ENCODE assay signal across 27 cellular contexts in genomic region chr20:48704761-48705160, GRCh38.
DNase-seq lines count a peak whose midpoint lies in the region; ATAC-seq, FAIRE-seq and TF ChIP-seq lines count a peak whose summit lies in the region.
"Had no signal": no experiment of that assay in that cellular context is flagged by ENCODE, and none has a peak within 500 bp of the region (broad histone marks: within the 10 kb centered on the region; RNA-seq: fewer than 3 reads in every experiment).

No MANE protein-coding gene starts in this region.

- no peak overlapping the region for H2AFZ ChIP-seq in K562 (ENCODE audit: low read depth, low read length)
- H2AFZ ChIP-seq in HepG2 (ENCODE audit: low read length): no peak overlapping the region

- H3K27ac Mint-ChIP-seq in natural killer cell: peak overlapping the region; percentile 81 to 90

- peak; percentile 26 for DNase-seq in NCI-H146 (lab: John Stamatoyannopoulos, UW)
- DNase-seq in NCI-H146 treated with DMSO at 0.1 percent for 48 hours (lab: John Stamatoyannopoulos, UW; ENCODE audit: unreplicated experiment): no peak
- no peak for DNase-seq in K562 (ENCODE audit: extremely low read depth in 1 of 4, low spot score in 3 of 4)
- no peak for DNase-seq in natural killer cell
- peak; percentile 72 for DNase-seq in testis
- no peak for DNase-seq in HepG2 (ENCODE audit: low spot score)
- no peak for DNase-seq in GM13976 (ENCODE audit: low spot score)
- DNase-seq: activated CD4-positive, alpha-beta T cell treated with anti-CD3 and anti-CD28 coated beads, Interleukin-2, amount 10 ng/mL, durations not matched to agents 24 days and 14 days; AML-193; central memory CD4-positive, alpha-beta T cell; dermis blood vessel endothelial cell; H7; islet precursor cell; left ventricle myocardium superior; NCI-H187; NCI-H2171; NCI-H524; nucleus accumbens; PC-3 had no signal

- no peaks in the 10 kb centered on the region for H3K27me3 Mint-ChIP-seq in natural killer cell (ENCODE audit: low read depth in 2 of 2)
- H3K27me3 Mint-ChIP-seq: activated CD4-positive, alpha-beta T cell treated with anti-CD3 and anti-CD28 coated beads, Interleukin-2, amount 10 ng/mL, durations not matched to agents 24 days and 14 days; activated naive CD8-positive, alpha-beta T cell had no signal

- CTCF ChIA-PET in K562 (lab: Yijun Ruan, JAX; ENCODE audit: low intra/inter-chr PET ratio): no interaction called here
- CTCF ChIA-PET in HepG2 (lab: Yijun Ruan, JAX; ENCODE audit: low intra/inter-chr PET ratio, low total read pairs): no interaction called here

- H3K27ac ChIP-seq in K562 (ENCODE audit: extremely low read depth, low read depth, low read length) (no peak overlapping the region), testis (no peak overlapping the region), HepG2 (ENCODE audit: extremely low read length, insufficient read depth, low read length) (no peak overlapping the region)
- H3K27ac ChIP-seq: 22Rv1 had no signal

- ATAC-seq in K562: no peak
- ATAC-seq in natural killer cell: no peak
- no peak for ATAC-seq in HepG2
- ATAC-seq in HG03108 (IDR thresholded peaks at IDR 0.05; ENCODE audit: unreplicated experiment): no peak
- ATAC-seq: left ventricle myocardium superior, PC-3, SK-N-SH treated with all-trans-retinoic acid at 6 μM for 48 hours had no signal

- FAIRE-seq in K562 (lab: Jason Lieb, UNC) (no peak), HepG2 (lab: Jason Lieb, UNC) (no peak)
- FAIRE-seq: endothelial cell of umbilical vein, urothelium cell line had no signal

- H3K4me3 ChIP-seq in K562: no peak overlapping the region
- H3K4me3 ChIP-seq in testis: no peak overlapping the region
- H3K4me3 ChIP-seq in HepG2 (replicated peaks in 1 of 3; ENCODE audit: insufficient read depth in 1 of 3, low read depth in 2 of 3, low read length in 3 of 3): no peak overlapping the region
- H3K4me3 ChIP-seq: skin epidermis had no signal

- no peaks in the 10 kb centered on the region for H3K36me3 ChIP-seq in K562 (ENCODE audit: control insufficient read depth, insufficient read depth, low read length)
- H3K36me3 ChIP-seq in testis (ENCODE audit: low read depth, missing control alignments): no peaks in the 10 kb centered on the region
- no peaks in the 10 kb centered on the region for H3K36me3 ChIP-seq in HepG2 (replicated peaks in 1 of 2; ENCODE audit: control insufficient read depth in 1 of 2, insufficient read depth in 2 of 2, low read length in 2 of 2)

- H3K79me2 ChIP-seq in K562 (ENCODE audit: control insufficient read depth, insufficient read depth, low read length): no peaks in the 10 kb centered on the region
- no peaks in the 10 kb centered on the region for H3K79me2 ChIP-seq in HepG2 (ENCODE audit: insufficient read depth, low read length)

- H3K9me1 ChIP-seq in K562 (ENCODE audit: control insufficient read depth, insufficient read depth, low read length): no peaks in the 10 kb centered on the region

- no peak for TF ChIP-seq CTCF in K562 (IDR thresholded peaks at IDR 0.05 in 2 of 3, conservative IDR thresholded peaks at IDR 0.05 in 1 of 3; ENCODE audit: insufficient read depth in 2 of 3, low read depth in 1 of 3, low read length in 3 of 3)
- no peak for TF ChIP-seq CTCF in natural killer cell (IDR thresholded peaks at IDR 0.05)
- TF ChIP-seq CTCF in testis (IDR thresholded peaks at IDR 0.05): no peak
- no peak for TF ChIP-seq CTCF in HepG2 (CRISPR knock-in tag; IDR thresholded peaks at IDR 0.05)
- no peak for TF ChIP-seq CTCF in GM13976 (IDR thresholded peaks at IDR 0.05; ENCODE audit: borderline replicate concordance, control extremely low read depth, extremely low read depth, insufficient read depth, missing control alignments)

- H3K9ac ChIP-seq in K562 (ENCODE audit: insufficient read depth in 1 of 2, low read depth in 2 of 2, low read length in 2 of 2): no peak overlapping the region; a peak in 1 of 4 replicates
- H3K9ac ChIP-seq in HepG2 (ENCODE audit: insufficient read depth, low read depth, low read length): no peak overlapping the region

- TF ChIP-seq POLR2A in K562 (conservative IDR thresholded peaks at IDR 0.05) (no peak), testis (IDR thresholded peaks at IDR 0.05) (no peak), HepG2 (IDR thresholded peaks at IDR 0.05; ENCODE audit: insufficient read depth in 1 of 2, low read depth in 2 of 2, low read length in 2 of 2) (no peak)

- H3K4me3 Mint-ChIP-seq in natural killer cell: no peak overlapping the region
- H3K4me3 Mint-ChIP-seq: activated CD4-positive, alpha-beta T cell treated with anti-CD3 and anti-CD28 coated beads, Interleukin-2, amount 10 ng/mL, durations not matched to agents 24 days and 14 days; activated naive CD8-positive, alpha-beta T cell had no signal

- no TSS peak for BruUV-seq in K562 (replicated peaks; lab: Mats Ljungman, UMichigan)
- no TSS peak for BruUV-seq in HepG2 (replicated peaks; lab: Mats Ljungman, UMichigan)

- H3K4me2 ChIP-seq in K562 (ENCODE audit: insufficient read depth, low read length) (no peak overlapping the region), HepG2 (ENCODE audit: low read depth, low read length) (no peak overlapping the region)

- H3K4me1 ChIP-seq in K562 (replicated peaks in 1 of 2; ENCODE audit: control insufficient read depth in 2 of 2, insufficient read depth in 2 of 2, low read length in 2 of 2) (peaks cover 7 to 10% of the 10 kb centered on the region in 2 experiments; a peak in 3 of 5 replicates), testis (peaks cover 19% of the 10 kb centered on the region), HepG2 (ENCODE audit: insufficient read depth, low read length) (no peaks in the 10 kb centered on the region)

- no peaks in the 10 kb centered on the region for H3K9me3 Mint-ChIP-seq in natural killer cell
- H3K9me3 Mint-ChIP-seq: activated T-helper 2 cell treated with anti-CD3 and anti-CD28 coated beads, Interferon-gamma antibody, Interleukin-2, Interleukin-4, amounts not matched to agents 10 μg/mL and 5 μg/mL and 100 μg/mL, durations not matched to agents 14 hours and 24 hours and 36 hours had no signal

- intact Hi-C loops in K562 (cut with micrococcal nuclease): no loop called here
- intact Hi-C loops in natural killer cell (cut with micrococcal nuclease): no loop called here
- intact Hi-C loops in testis (cut with DNase I; ENCODE audit: low total_unique reads): no loop called here
- intact Hi-C loops in HepG2 (cut with micrococcal nuclease; ENCODE audit: unreplicated experiment): no loop called here

- H3K4me1 Mint-ChIP-seq in natural killer cell: peaks cover 74 to 93% of the 10 kb centered on the region in 2 donors

- in situ Hi-C loops in K562 (cut with MboI) (no loop called here), HepG2 (cut with HindIII; ENCODE audit: extremely low pct_ligation_motif_present, low pct_unique_long_range_greater_than_20kb) (no loop called here), GM13976 (cut with MboI; ENCODE audit: low sequenced_read_pairs, unreplicated experiment) (no loop called here)

- 47% methylated on average over 7 of the region's 10 CpGs for WGBS in K562 (ENCODE audit: insufficient coverage, low coverage, missing lambda C conversion rate)
- 61 to 74% methylated on average over 10 of the region's 10 CpGs for WGBS in testis, 2 donors
- WGBS in HepG2 (ENCODE audit: low lambda C conversion rate): 49% methylated on average over 10 of the region's 10 CpGs

- peaks cover 15% of the 10 kb centered on the region for H3K36me3 Mint-ChIP-seq in natural killer cell

- H3K27me3 ChIP-seq in K562 (ENCODE audit: control insufficient read depth in 2 of 2, insufficient read depth in 2 of 2, low read length in 2 of 2) (peaks cover 0 to 4% of the 10 kb centered on the region in 2 experiments; a peak in 1 of 5 replicates), testis (no peaks in the 10 kb centered on the region), HepG2 (ENCODE audit: control insufficient read depth in 1 of 2, insufficient read depth in 2 of 2, low read length in 2 of 2) (peaks cover 0 to 4% of the 10 kb centered on the region in 2 experiments; a peak in 3 of 5 replicates)

- H4K20me1 ChIP-seq in K562 (replicated peaks; ENCODE audit: control insufficient read depth, insufficient read depth, low read length) (0 out of 2 replicates have a peak, but pooled peaks cover 4% of the 10 kb centered on the region), HepG2 (ENCODE audit: insufficient read depth, low read length) (no peaks in the 10 kb centered on the region)

- TF ChIP-seq EP300 in K562 (IDR thresholded peaks at IDR 0.05; ENCODE audit: low read length) (no peak), HepG2 (IDR thresholded peaks at IDR 0.05; ENCODE audit: low read depth in 2 of 2, low read length in 2 of 2) (no peak), HepG2 (CRISPR knock-in tag; IDR thresholded peaks at IDR 0.05; ENCODE audit: borderline replicate concordance) (no peak)

- H3K9me3 ChIP-seq in K562 (replicated peaks; ENCODE audit: control insufficient read depth, insufficient read depth, low read depth, low read length) (no peaks in the 10 kb centered on the region), testis (no peaks in the 10 kb centered on the region), HepG2 (ENCODE audit: low read length) (no peaks in the 10 kb centered on the region)

- TF ChIP-seq RAD21 in K562 (CRISPR knock-in tag; conservative IDR thresholded peaks at IDR 0.05 in 1 of 2, IDR thresholded peaks at IDR 0.05 in 1 of 2) (no peak), HepG2 (CRISPR knock-in tag; IDR thresholded peaks at IDR 0.05) (no peak)

- POLR2A ChIA-PET in K562 (lab: Yijun Ruan, JAX): interaction anchor here (1.8 kb wide), 1 partner anchor 12 kb away, joined by 4 read pairs; no protein-coding TSS in a partner anchor
- POLR2A ChIA-PET in HepG2 (lab: Yijun Ruan, JAX): no interaction called here

TF ChIP-seq in K562, 482 proteins besides CTCF, POLR2A, EP300 and RAD21 (continues in another document):
- TF ChIP-seq NR2C2 (CRISPR knock-in tag; IDR thresholded peaks at IDR 0.05): no peak
- 0 out of 2 replicates have a peak, but pooled peaks have one; percentile 32 for TF ChIP-seq NR2C2 (tag; IDR thresholded peaks at IDR 0.05)

TF ChIP-seq in HepG2, 621 proteins besides CTCF, POLR2A, EP300 and RAD21 (continues in another document):
- TF ChIP-seq ZNF367 (CRISPR knock-in tag; IDR thresholded peaks at IDR 0.05; ENCODE audit: borderline replicate concordance) (no peak), MLLT10 (CRISPR knock-in tag; IDR thresholded peaks at IDR 0.05) (no peak), ZNF850 (CRISPR knock-in tag; conservative IDR thresholded peaks at IDR 0.05) (no peak), GZF1 (CRISPR knock-in tag; IDR thresholded peaks at IDR 0.05) (no peak), ZNF772 (CRISPR knock-in tag; IDR thresholded peaks at IDR 0.05) (no peak), MXD4 (CRISPR knock-in tag; IDR thresholded peaks at IDR 0.05) (no peak), ZNF580 (CRISPR knock-in tag; IDR thresholded peaks at IDR 0.05; ENCODE audit: borderline replicate concordance, low read depth) (no peak), ZNF260 (CRISPR knock-in tag; IDR thresholded peaks at IDR 0.05; ENCODE audit: borderline replicate concordance, low read depth) (no peak), GATAD1 (CRISPR knock-in tag; IDR thresholded peaks at IDR 0.05) (no peak)

Comparison
In these comparisons a context has a peak if more than half of its experiments do, and no peak if none do; other contexts are left out.
1. DNase-seq: peak in NCI-H146 (single experiment) and testis (single experiment); none in NCI-H146 treated with DMSO at 0.1 percent for 48 hours (single experiment), K562 (0 of 4), natural killer cell (single experiment), HepG2 (single experiment) and GM13976 (single experiment).